Comparison of ENCODE assay signal across 8 cellular contexts in the genomic region with DNA sequence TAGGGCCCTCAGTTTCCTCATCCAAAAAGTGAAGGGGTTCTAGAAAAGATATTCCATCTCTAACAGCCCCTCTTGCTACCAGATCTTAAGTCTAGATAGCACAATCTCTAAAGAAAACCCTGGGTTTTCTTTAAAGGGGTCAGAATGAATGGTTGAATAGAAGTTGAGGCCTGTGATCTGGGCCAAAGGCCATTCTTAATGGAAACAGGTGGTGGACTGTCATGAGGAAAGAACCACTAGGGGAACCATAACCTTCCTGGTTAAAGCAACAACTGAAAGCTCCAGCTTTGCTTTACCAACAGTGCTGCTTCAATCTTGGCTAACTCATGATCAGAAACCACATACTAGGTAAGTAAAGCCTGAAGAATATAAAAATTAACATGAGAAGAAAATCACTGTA. TPM values are rescaled to one million over a fixed set of nuclear protein-coding genes. Genes with fewer than 3 reads are reported as not detected.
DNase-seq lines count a peak whose midpoint lies in the region; ATAC-seq and TF ChIP-seq lines count a peak whose summit lies in the region.

No MANE protein-coding gene starts in this region.

- peak; percentile 40 for TF ChIP-seq CTCF in AG09309 (IDR thresholded peaks at IDR 0.05; ENCODE audit: control insufficient read depth, insufficient read depth, low read depth, low read length, missing control alignments)
- no peak for TF ChIP-seq CTCF in GM13976 (IDR thresholded peaks at IDR 0.05; ENCODE audit: borderline replicate concordance, control extremely low read depth, extremely low read depth, insufficient read depth, missing control alignments)
- no peak for TF ChIP-seq CTCF in sigmoid colon (IDR thresholded peaks at IDR 0.05)

- TF ChIP-seq EP300 in sigmoid colon (IDR thresholded peaks at IDR 0.05) = no peak

- intact Hi-C loops in sigmoid colon (cut with DNase I) = loop anchor here (5.0 kb wide), 2 partner anchors 34 to 84 kb away; no protein-coding TSS in a partner anchor

- DNase-seq in AG09309 (ENCODE audit: low read depth) = no peak
- DNase-seq in GM13976 (ENCODE audit: low spot score) = peak; percentile 53
- peak; percentile 67 for DNase-seq in SK-MEL-5 (ENCODE audit: low read depth, low spot score)
- peak; percentile 34 to 50 for DNase-seq in erythroblast (lab: John Stamatoyannopoulos, UW)
- no peak for DNase-seq in sigmoid colon
- DNase-seq in NCI-H510A (lab: John Stamatoyannopoulos, UW) = no peak
- no peak for DNase-seq in stimulated activated CD8-positive, alpha-beta memory T cell treated with anti-CD3 and anti-CD28 coated beads, Interleukin-4, amount 100 ng/mL, for 48 hours

- no peak for ATAC-seq in GM21515 (IDR thresholded peaks at IDR 0.05; ENCODE audit: unreplicated experiment)

- in situ Hi-C loops in GM13976 (cut with MboI; ENCODE audit: low sequenced_read_pairs, unreplicated experiment) = no loop called here
- in situ Hi-C loops in SK-MEL-5 (cut with HindIII; ENCODE audit: low pct_unique_long_range_greater_than_20kb, low sequenced_read_pairs) = no loop called here

- H3K4me1 ChIP-seq in sigmoid colon = peaks cover 0 to 58% (median 42%) of the 10 kb centered on the region in 4 donors

- peak overlapping the region in 3 of 4 donors; percentile 93 to 95 (median 94) for H3K27ac ChIP-seq in sigmoid colon

- no peak for TF ChIP-seq POLR2A in erythroblast (IDR thresholded peaks at IDR 0.05; ENCODE audit: low read length)
- TF ChIP-seq POLR2A in sigmoid colon (IDR thresholded peaks at IDR 0.05) = no peak

- H3K4me3 ChIP-seq in AG09309 (ENCODE audit: control insufficient read depth, low read depth, low read length) (no peak overlapping the region), sigmoid colon (peak overlapping the region in 1 of 4 donors; percentile 97)

- no peaks in the 10 kb centered on the region for H3K27me3 ChIP-seq in sigmoid colon

- no peaks in the 10 kb centered on the region for H3K36me3 ChIP-seq in sigmoid colon

- no peaks in the 10 kb centered on the region for H3K9me3 ChIP-seq in sigmoid colon

RNA-seq across cellular contexts. Expression of a gene that starts 1.8 kb away (rescaled TPM):
- 86.7 and 95.1 TPM in 2 replicates for total RNA-seq in SK-MEL-5 (2014; rRNA removed; shearing (Covaris generic))
- 74.5 and 104 TPM in 2 replicates for polyA plus RNA-seq in SK-MEL-5 (2015; cell fraction: cytosol; rRNA removed)
- 223 and 239 TPM in 2 replicates for polyA plus RNA-seq in SK-MEL-5 (2015; cell fraction: nucleus; rRNA removed)
- total RNA-seq in sigmoid colon = 100 to 1,000 TPM in 3 of 4 donors, 10 to 100 TPM in 1; 87.2 to 188 (median 114) TPM
- polyA plus RNA-seq in sigmoid colon = 10 to 100 TPM in 2 of 3 donors, 1 to 10 TPM in 1; 9.0 to 45.7 (median 14.1) TPM

RNA-seq across cellular contexts. Expression of a gene that starts 14.3 kb away (rescaled TPM):
- total RNA-seq in SK-MEL-5 (2014; rRNA removed; shearing (Covaris generic)) = 70.7 and 76.8 TPM in 2 replicates
- polyA plus RNA-seq in SK-MEL-5 (2015; cell fraction: cytosol; rRNA removed) = 77.0 and 77.2 TPM in 2 replicates
- 13.2 and 34.0 TPM in 2 replicates for polyA plus RNA-seq in SK-MEL-5 (2015; cell fraction: nucleus; rRNA removed)
- 100 to 1,000 TPM in 3 of 4 donors, 10 to 100 TPM in 1; 100.0 to 152 (median 130) TPM for total RNA-seq in sigmoid colon
- polyA plus RNA-seq in sigmoid colon = 10 to 100 TPM; 31.0 to 43.1 (median 37.2) TPM

RNA-seq across cellular contexts. Expression of a gene that starts 27.7 kb away (rescaled TPM):
- total RNA-seq in SK-MEL-5 (2014; rRNA removed; shearing (Covaris generic)) = 26.1 and 26.5 TPM in 2 replicates
- polyA plus RNA-seq in SK-MEL-5 (2015; cell fraction: cytosol; rRNA removed) = 21.9 and 24.5 TPM in 2 replicates
- 9.6 and 12.5 TPM in 2 replicates for polyA plus RNA-seq in SK-MEL-5 (2015; cell fraction: nucleus; rRNA removed)
- total RNA-seq in sigmoid colon = 10 to 100 TPM; 13.3 to 29.9 (median 23.5) TPM
- 10 to 100 TPM; 11.3 to 15.9 (median 12.6) TPM for polyA plus RNA-seq in sigmoid colon

RNA-seq across cellular contexts. Expression of a gene that starts 27.8 kb away (rescaled TPM):
- 134 and 156 TPM in 2 replicates for total RNA-seq in SK-MEL-5 (2014; rRNA removed; shearing (Covaris generic))
- 156 and 192 TPM in 2 replicates for polyA plus RNA-seq in SK-MEL-5 (2015; cell fraction: cytosol; rRNA removed)
- 197 and 275 TPM in 2 replicates for polyA plus RNA-seq in SK-MEL-5 (2015; cell fraction: nucleus; rRNA removed)
- total RNA-seq in sigmoid colon = 100 to 1,000 TPM in 2 of 4 donors, 10 to 100 TPM in 2; 74.4 to 106 (median 91.7) TPM
- polyA plus RNA-seq in sigmoid colon = 100 to 1,000 TPM; 229 to 323 (median 268) TPM

RNA-seq across cellular contexts. Expression of a gene that starts 35.4 kb away (rescaled TPM):
- total RNA-seq in SK-MEL-5 (2014; rRNA removed; shearing (Covaris generic)) = 0.63 and 0.85 TPM in 2 replicates
- polyA plus RNA-seq in SK-MEL-5 (2015; cell fraction: cytosol; rRNA removed) = 0.86 and 1.5 TPM in 2 replicates
- 2.7 and 4.4 TPM in 2 replicates for polyA plus RNA-seq in SK-MEL-5 (2015; cell fraction: nucleus; rRNA removed)
- 1 to 10 TPM in 1 of 4 donors, under 1 TPM in 2, not detected in 1; 0.36 to 1.4 (median 0.41) TPM for total RNA-seq in sigmoid colon
- under 1 TPM in 2 of 3 donors, not detected in 1; 0.12 to 0.60 TPM for polyA plus RNA-seq in sigmoid colon

Comparison
In these comparisons a context has a peak if more than half of its experiments do, and no peak if none do; other contexts are left out.
1. DNase-seq: peak in GM13976 (single experiment), SK-MEL-5 (single experiment) and erythroblast (2 of 2); none in AG09309 (single experiment), sigmoid colon (single experiment), NCI-H510A (single experiment) and stimulated activated CD8-positive, alpha-beta memory T cell treated with anti-CD3 and anti-CD28 coated beads, Interleukin-4, amount 100 ng/mL, for 48 hours (single experiment).